ENCODE assay signal across 30 cellular contexts in the genomic region with DNA sequence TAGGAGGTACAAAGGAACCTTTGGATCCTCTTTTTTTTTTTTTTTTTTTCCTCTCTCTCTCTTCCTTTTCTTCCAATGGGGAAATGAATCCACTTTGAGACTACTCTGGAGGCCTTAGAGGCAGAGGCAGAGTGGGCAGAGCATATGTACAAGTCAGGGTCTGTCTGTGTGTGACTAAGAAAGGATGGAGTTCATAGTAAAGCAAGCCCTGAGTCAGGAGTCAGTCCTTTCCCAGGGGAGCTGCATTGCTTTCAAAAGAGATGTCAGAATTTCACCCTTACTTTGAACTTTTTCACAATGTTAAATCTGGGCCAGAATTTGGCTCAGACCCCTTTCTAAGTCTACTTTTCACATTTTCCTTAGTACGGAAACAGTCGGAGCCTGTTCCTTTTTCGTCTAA.
DNase-seq lines count a peak whose midpoint lies in the region; ATAC-seq, FAIRE-seq and TF ChIP-seq lines count a peak whose summit lies in the region.
"Had no signal": no experiment of that assay in that cellular context is flagged by ENCODE, and none has a peak within 500 bp of the region (broad histone marks: within the 10 kb centered on the region; RNA-seq: fewer than 3 reads in every experiment).

No MANE protein-coding gene starts in this region.

- H3K27me3 ChIP-seq in mammary epithelial cell (ENCODE audit: insufficient read depth, low read length) (no peaks in the 10 kb centered on the region), breast epithelium (no peaks in the 10 kb centered on the region), H1 (replicated peaks in 1 of 4; ENCODE audit: control insufficient read depth in 3 of 4, extremely low read depth in 1 of 4, insufficient read depth in 3 of 4, low read length in 3 of 4) (no peaks in the 10 kb centered on the region)
- H3K27me3 ChIP-seq: BLaER1 treated with 17β-estradiol and CSF1 and Interleukin-3, amounts not matched to agents 10 nM and 100 nM; heart right ventricle had no signal

- no peak for TF ChIP-seq POLR2A in breast epithelium (IDR thresholded peaks at IDR 0.05)
- TF ChIP-seq POLR2A in H1 (IDR thresholded peaks at IDR 0.05; ENCODE audit: control extremely low read depth in 1 of 2, low read depth in 2 of 2, low read length in 2 of 2): no peak

- H4K91ac ChIP-seq in H1 (replicated peaks; ENCODE audit: insufficient read length, low read length): no peak overlapping the region

- H3K56ac ChIP-seq in H1 (replicated peaks; ENCODE audit: insufficient read length, low read depth, low read length): no peak overlapping the region

- FAIRE-seq in H1 (lab: Jason Lieb, UNC): no peak
- FAIRE-seq: TTC549, urothelium cell line had no signal

- intact Hi-C loops in mammary epithelial cell (cut with micrococcal nuclease) (loop anchor here (1.0 kb wide), 1 partner anchor 639 kb away; no protein-coding TSS in a partner anchor), breast epithelium (cut with DNase I; ENCODE audit: low total_unique reads) (no loop called here)

- H3K4me1 ChIP-seq in mammary epithelial cell (ENCODE audit: insufficient read depth, low read length) (no peaks in the 10 kb centered on the region), breast epithelium (no peaks in the 10 kb centered on the region), H1 (replicated peaks in 1 of 4; ENCODE audit: control insufficient read depth in 3 of 4, insufficient read depth in 4 of 4, low read length in 3 of 4) (peaks cover 0 to 3% (median 0%) of the 10 kb centered on the region in 4 experiments; a peak in 1 of 7 replicates)
- H3K4me1 ChIP-seq: Caco-2, heart right ventricle, parathyroid adenoma had no signal

- in situ Hi-C loops in mammary epithelial cell (cut with MboI; ENCODE audit: low sequenced_read_pairs in 2 of 2): no loop called here

- H4K20me1 ChIP-seq in mammary epithelial cell (ENCODE audit: insufficient read depth, low read length): no peaks in the 10 kb centered on the region
- H4K20me1 ChIP-seq in H1 (replicated peaks in 1 of 2; ENCODE audit: control insufficient read depth in 1 of 2, insufficient read depth in 2 of 2, low read length in 2 of 2): no peaks in the 10 kb centered on the region
- H4K20me1 ChIP-seq: BLaER1 treated with 17β-estradiol and CSF1 and Interleukin-3, amounts not matched to agents 10 nM and 100 nM had no signal

- H2BK12ac ChIP-seq in H1 (ENCODE audit: low read depth, low read length): no peak overlapping the region; the same call in 1 of the 2 replicates

- dilution Hi-C loops in mammary epithelial cell (cut with HindIII; ENCODE audit: low sequenced_read_pairs): no loop called here

- H3K4me2 ChIP-seq in mammary epithelial cell (ENCODE audit: insufficient read depth, low read depth, low read length): no peak overlapping the region
- no peak overlapping the region for H3K4me2 ChIP-seq in H1 (ENCODE audit: insufficient read depth in 1 of 2, low read depth in 2 of 2, low read length in 2 of 2)
- H3K4me2 ChIP-seq: BLaER1 treated with 17β-estradiol and CSF1 and Interleukin-3, amounts not matched to agents 10 nM and 100 nM; SK-N-SH had no signal

- no peak for TF ChIP-seq CTCF in mammary epithelial cell (conservative IDR thresholded peaks at IDR 0.05 in 1 of 2, IDR thresholded peaks at IDR 0.05 in 1 of 2; ENCODE audit: extremely low read depth in 1 of 2, insufficient read depth in 1 of 2, low read depth in 1 of 2, low read length in 2 of 2)
- no peak for TF ChIP-seq CTCF in breast epithelium (IDR thresholded peaks at IDR 0.05)
- TF ChIP-seq CTCF in H1 (IDR thresholded peaks at IDR 0.05; ENCODE audit: control extremely low read depth in 1 of 3, insufficient read depth in 1 of 3, low read depth in 1 of 3, low read length in 3 of 3): no peak

- H4K5ac ChIP-seq in H1 (ENCODE audit: insufficient read length, low read depth, low read length): no peak overlapping the region

- H3K9ac ChIP-seq in mammary epithelial cell (ENCODE audit: insufficient read depth, low read length) (no peak overlapping the region), H1 (replicated peaks in 1 of 4; ENCODE audit: extremely low read depth in 1 of 4, low read depth in 3 of 4, low read length in 3 of 4) (no peak overlapping the region)
- H3K9ac ChIP-seq: BLaER1 treated with 17β-estradiol and CSF1 and Interleukin-3, amounts not matched to agents 10 nM and 100 nM; parathyroid adenoma; SK-N-SH had no signal

- H3K23ac ChIP-seq in H1 (ENCODE audit: insufficient read length): no peak overlapping the region

- no peak overlapping the region for H2BK15ac ChIP-seq in H1 (ENCODE audit: low read length)

- no peak overlapping the region for H2BK120ac ChIP-seq in H1 (replicated peaks; ENCODE audit: low read depth, low read length)

- DNase-seq in mammary epithelial cell (peak; percentile 48), breast epithelium (ENCODE audit: low spot score in 2 of 2) (no peak), H1 (ENCODE audit: low read depth in 1 of 2, low spot score in 2 of 2) (no peak), iris pigment epithelial cell (ENCODE audit: low read depth) (peak; percentile 3), stromal cell of bone marrow (ENCODE audit: low read depth) (peak; percentile 28), hippocampal formation (lab: John Stamatoyannopoulos, UW) (no peak)
- no peak for DNase-seq in effector CD4-positive, alpha-beta T cell
- DNase-seq: activated CD4-positive, alpha-beta T cell treated with anti-CD3 and anti-CD28 coated beads, Interleukin-2, amount 50 U/mL, for 48 hours; activated naive CD8-positive, alpha-beta T cell treated with anti-CD3 and anti-CD28 coated beads, Interleukin-2, amount 50 U/mL, for 24 hours; activated T-cell treated with anti-CD3 and anti-CD28 coated beads, Interleukin-2, amount 50 U/mL, for 72 hours; cerebellar nuclear complex; DMS79; GDM1; heart right ventricle; left cardiac atrium; NCI-H2029 treated with DMSO at 0.1 percent for 48 hours; NCI-H524 treated with DMSO at 0.1 percent for 48 hours; retina; SK-N-SH; stimulated activated CD4-positive, alpha-beta T cell treated with anti-CD3 and anti-CD28 coated beads, Interleukin-2, amount 100 ng/mL, for 24 hours; stimulated activated naive CD8-positive, alpha-beta T cell treated with anti-CD3 and anti-CD28 coated beads, Interleukin-15, amount 100 ng/mL, for 72 hours had no signal

- CTCF ChIA-PET in mammary epithelial cell (lab: Charles Lee; ENCODE audit: low non-redundant PET): no interaction called here
- CTCF ChIA-PET in H1 (lab: Charles Lee; ENCODE audit: partially characterized antibody): interaction anchor here (0.8 to 2.0 kb wide), 11 partner anchors 11 to 639 kb away, joined by 3 to 8 read pairs (median 4); no protein-coding TSS in a partner anchor

- no peak for ATAC-seq in GM21717 (IDR thresholded peaks at IDR 0.05; ENCODE audit: unreplicated experiment)
- ATAC-seq: activated CD4-positive, CD25-positive, alpha-beta regulatory T cell treated with anti-CD3 and anti-CD28 coated beads, Interleukin-2, amount 50 U/mL, for 24 hours; activated naive CD8-positive, alpha-beta T cell treated with anti-CD3 and anti-CD28 coated beads, Interleukin-2, amount 50 U/mL, for 24 hours; activated T-cell treated with anti-CD3 and anti-CD28 coated beads, Interleukin-2, amount 50 U/mL, for 72 hours; heart right ventricle; left cardiac atrium; Right ventricle myocardium inferior; stimulated activated naive CD8-positive, alpha-beta T cell treated with anti-CD3 and anti-CD28 coated beads, Interleukin-15, amount 100 ng/mL, for 72 hours had no signal

- no peak overlapping the region for H2AK5ac ChIP-seq in H1 (ENCODE audit: low read depth, low read length)

- H3K79me2 ChIP-seq in mammary epithelial cell (ENCODE audit: insufficient read depth, low read length) (no peaks in the 10 kb centered on the region), H1 (ENCODE audit: control insufficient read depth in 1 of 2, insufficient read depth in 2 of 2, low read length in 2 of 2) (no peaks in the 10 kb centered on the region)
- H3K79me2 ChIP-seq: parathyroid adenoma had no signal

- H3K14ac ChIP-seq in H1 (ENCODE audit: insufficient read length): no peak overlapping the region

- H3K23me2 ChIP-seq in H1 (ENCODE audit: low read depth, low read length): no peaks in the 10 kb centered on the region

- 97% methylated on average over 3 of the region's 3 CpGs for WGBS in mammary epithelial cell (ENCODE audit: low coverage, missing lambda C conversion rate)
- 92% methylated on average over 3 of the region's 3 CpGs; no CpG with 5 or more reads in 1 of the 2 experiments for WGBS in H1 (ENCODE audit: extremely low coverage in 1 of 2, insufficient coverage in 1 of 2, insufficient read length in 1 of 2, insufficient replicate concordance in 2 of 2, low coverage in 1 of 2, low lambda C conversion rate in 2 of 2, missing lambda C conversion rate in 1 of 2), 2 experiments

- no peak overlapping the region for H4K8ac ChIP-seq in H1 (ENCODE audit: extremely low read depth, insufficient read depth, low read length)

- no peak for TF ChIP-seq EP300 in H1 (IDR thresholded peaks at IDR 0.05; ENCODE audit: borderline replicate concordance in 1 of 2, low read depth in 2 of 2, low read length in 2 of 2)

- no peak overlapping the region for H3K18ac ChIP-seq in H1 (ENCODE audit: extremely low read depth, low read length)

- POLR2A ChIA-PET in H1 (lab: Charles Lee; ENCODE audit: partially characterized antibody): interaction anchor here (0.6 kb wide), 1 partner anchor 354 kb away, joined by 3 read pairs; no protein-coding TSS in a partner anchor

- TF ChIP-seq RAD21 in H1 (IDR thresholded peaks at IDR 0.05 in 1 of 2, conservative IDR thresholded peaks at IDR 0.05 in 1 of 2; ENCODE audit: low read depth in 2 of 2, low read length in 2 of 2): no peak

- no peak overlapping the region for H2BK5ac ChIP-seq in H1 (ENCODE audit: low read depth, low read length)

- no peak overlapping the region for H2AFZ ChIP-seq in mammary epithelial cell (ENCODE audit: low read depth, low read length)
- H2AFZ ChIP-seq in H1 (ENCODE audit: low read length): peak overlapping the region; percentile 48; the same call in 1 of the 2 replicates
- H2AFZ ChIP-seq: parathyroid adenoma had no signal

- H3K27ac ChIP-seq in mammary epithelial cell (ENCODE audit: insufficient read depth, low read depth, low read length): no peak overlapping the region
- H3K27ac ChIP-seq in breast epithelium: no peak overlapping the region
- no peak overlapping the region for H3K27ac ChIP-seq in H1 (ENCODE audit: low read depth, low read length)
- H3K27ac ChIP-seq: 22Rv1; BLaER1 treated with 17β-estradiol and CSF1 and Interleukin-3, amounts not matched to agents 10 nM and 100 nM; heart right ventricle; parathyroid adenoma had no signal

- H3K36me3 ChIP-seq in mammary epithelial cell (ENCODE audit: insufficient read depth, low read length) (no peaks in the 10 kb centered on the region), breast epithelium (no peaks in the 10 kb centered on the region), H1 (ENCODE audit: control insufficient read depth in 2 of 4, insufficient read depth in 4 of 4, low read length in 3 of 4) (no peaks in the 10 kb centered on the region)
- H3K36me3 ChIP-seq: BLaER1 treated with 17β-estradiol and CSF1 and Interleukin-3, amounts not matched to agents 10 nM and 100 nM; heart right ventricle had no signal

- no TSS peak for BruUV-seq in mammary epithelial cell (replicated peaks; lab: Mats Ljungman, UMichigan)

- H3K4me3 ChIP-seq in mammary epithelial cell (replicated peaks in 1 of 3; ENCODE audit: insufficient read depth in 1 of 3, low read depth in 2 of 3, low read length in 3 of 3) (no peak overlapping the region), breast epithelium (no peak overlapping the region), H1 (ENCODE audit: extremely low read depth in 1 of 4, insufficient read depth in 2 of 4, low read depth in 3 of 4, low read length in 4 of 4) (no peak overlapping the region)
- H3K4me3 ChIP-seq: BLaER1 treated with 17β-estradiol and CSF1 and Interleukin-3, amounts not matched to agents 10 nM and 100 nM; heart right ventricle had no signal

- H2BK20ac ChIP-seq in H1 (ENCODE audit: low read length): no peak overlapping the region

- H3K9me3 ChIP-seq in mammary epithelial cell (replicated peaks; ENCODE audit: insufficient read depth, low read length): no peaks in the 10 kb centered on the region
- no peaks in the 10 kb centered on the region for H3K9me3 ChIP-seq in breast epithelium
- H3K9me3 ChIP-seq in H1 (ENCODE audit: insufficient read depth in 2 of 2, low read depth in 1 of 2, low read length in 1 of 2): no peaks in the 10 kb centered on the region
- H3K9me3 ChIP-seq: BLaER1 treated with 17β-estradiol and CSF1 and Interleukin-3, amounts not matched to agents 10 nM and 100 nM; Caco-2; SK-N-SH had no signal

- H3K4ac ChIP-seq in H1 (replicated peaks; ENCODE audit: insufficient read length, low read depth, low read length): no peak overlapping the region

- H3K79me1 ChIP-seq in H1 (ENCODE audit: low read depth, low read length): no peaks in the 10 kb centered on the region

Comparison
In these comparisons a context has a peak if more than half of its experiments do, and no peak if none do; other contexts are left out.
1. DNase-seq: peak in mammary epithelial cell (single experiment), iris pigment epithelial cell (single experiment) and stromal cell of bone marrow (single experiment); none in breast epithelium (0 of 2), H1 (0 of 2), effector CD4-positive, alpha-beta T cell (single experiment) and hippocampal formation (0 of 2).